Comparison of ENCODE assay signal across 8 cellular contexts in the genomic region with DNA sequence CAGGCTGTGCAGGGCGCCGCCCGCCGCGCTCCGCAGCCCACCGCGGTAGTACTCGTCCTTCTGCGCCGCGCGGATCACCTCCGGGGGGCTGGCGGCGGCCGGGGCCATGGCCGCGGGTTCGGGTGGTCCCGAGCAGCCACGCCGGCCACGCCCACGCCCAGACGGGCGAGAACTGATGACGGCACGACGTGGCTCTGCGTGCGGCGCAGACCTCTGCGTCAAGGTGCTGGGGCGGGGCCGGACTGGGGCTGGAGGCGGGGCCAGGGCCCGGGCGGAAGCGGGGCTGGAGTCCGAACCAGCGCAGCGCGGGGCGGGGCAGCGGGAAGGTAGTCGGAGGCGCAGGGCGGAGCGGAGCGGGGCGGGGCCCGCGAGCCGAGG. TPM values are rescaled to one million over a fixed set of nuclear protein-coding genes. Genes with fewer than 3 reads are reported as not detected.
DNase-seq lines count a peak whose midpoint lies in the region; ATAC-seq and TF ChIP-seq lines count a peak whose summit lies in the region.

PEX10 (minus strand) TSS at position 170 of the 378 bp plus-strand sequence; CDS start at position 108, 62 bp downstream.

- H3K4me3 ChIP-seq in left lung, result peak within 1 kb of the TSS; percentile 75 to 99

- intact Hi-C loops in dendritic cell treated with granulocyte-macrophage colony-stimulating factor and Interleukin-4, amounts not matched to agents 40 ng/mL and 50 ng/mL, for 4 days (cut with micrococcal nuclease), result no loop called here
- intact Hi-C loops in left lung (cut with DNase I), result loop anchor here in 1 of 2 donors (5.0 to 10.0 kb wide), 4 partner anchors 132 to 1012 kb away; no protein-coding TSS in a partner anchor

- H3K4me3 Mint-ChIP-seq in dendritic cell treated with granulocyte-macrophage colony-stimulating factor and Interleukin-4, amounts not matched to agents 40 ng/mL and 50 ng/mL, for 4 days, result peak within 1 kb of the TSS; percentile 81

- TF ChIP-seq CTCF in C4-2B (conservative IDR thresholded peaks at IDR 0.05) (no peak), left lung (IDR thresholded peaks at IDR 0.05) (no peak)

- H3K27me3 ChIP-seq in left lung, result peaks cover 0 to 29% of the 10 kb centered on the region in 2 donors

- H3K36me3 Mint-ChIP-seq in dendritic cell treated with granulocyte-macrophage colony-stimulating factor and Interleukin-4, amounts not matched to agents 40 ng/mL and 50 ng/mL, for 4 days (ENCODE audit: low read depth), result peaks cover 30% of the 10 kb centered on the region

- H3K36me3 ChIP-seq in left lung, result peaks cover 0 to 15% of the 10 kb centered on the region in 2 donors

- ATAC-seq in GM19395 (IDR thresholded peaks at IDR 0.05; ENCODE audit: unreplicated experiment) (peak; percentile 80), HG03558 (IDR thresholded peaks at IDR 0.05; ENCODE audit: extremely low read depth, unreplicated experiment) (peak; percentile 46), left lung (peak; percentile 96)

- peaks cover 35% of the 10 kb centered on the region for H3K27me3 Mint-ChIP-seq in dendritic cell treated with granulocyte-macrophage colony-stimulating factor and Interleukin-4, amounts not matched to agents 40 ng/mL and 50 ng/mL, for 4 days

- H3K9me3 ChIP-seq in left lung, result no peaks in the 10 kb centered on the region

- DNase-seq in NCI-H774 (lab: John Stamatoyannopoulos, UW) (peak; percentile 84), left lung (peak; percentile 98 to 100)
- peak; percentile 98 to 99 for DNase-seq in activated CD4-positive, alpha-beta T cell treated with anti-CD3 and anti-CD28 coated beads, Interleukin-2, amount 50 U/mL, for 4 hours
- peak; percentile 98 for DNase-seq in stimulated activated CD4-positive, alpha-beta T cell treated with anti-CD3 and anti-CD28 coated beads, Interleukin-2, amount 100 ng/mL, for 4 hours (ENCODE audit: low read depth)

- peak within 1 kb of the TSS; percentile 99 for H3K27ac ChIP-seq in C4-2B
- peak within 1 kb of the TSS; percentile 82 to 88 for H3K27ac ChIP-seq in left lung

- no peaks in the 10 kb centered on the region for H3K9me3 Mint-ChIP-seq in dendritic cell treated with granulocyte-macrophage colony-stimulating factor and Interleukin-4, amounts not matched to agents 40 ng/mL and 50 ng/mL, for 4 days

- H3K27ac Mint-ChIP-seq in dendritic cell treated with granulocyte-macrophage colony-stimulating factor and Interleukin-4, amounts not matched to agents 40 ng/mL and 50 ng/mL, for 4 days, result peak within 1 kb of the TSS; percentile 79

- H3K4me1 Mint-ChIP-seq in dendritic cell treated with granulocyte-macrophage colony-stimulating factor and Interleukin-4, amounts not matched to agents 40 ng/mL and 50 ng/mL, for 4 days (ENCODE audit: low read depth), result peaks cover 44% of the 10 kb centered on the region

- peaks cover 16 to 27% of the 10 kb centered on the region in 2 donors for H3K4me1 ChIP-seq in left lung

RNA-seq across cellular contexts. Expression of gene PEX10, which starts in this region (rescaled TPM):
- total RNA-seq in left lung, result 10 to 100 TPM; 14.3 to 16.3 TPM

Comparison
In these comparisons a context has a peak if more than half of its experiments do, and no peak if none do; other contexts are left out.
1. Peak in every context shown above with its lines: DNase-seq, ATAC-seq, H3K4me3 ChIP-seq and H3K27ac ChIP-seq.
2. ATAC-seq: peak in every context shown above with its lines; median percentile 96 in left lung; 80 in GM19395; 46 in HG03558.